ENCODE assay signal across 21 cellular contexts in genomic region chr15:90225047-90225446, GRCh38. TPM values are rescaled to one million over a fixed set of nuclear protein-coding genes. Genes with fewer than 3 reads are reported as not detected.
"Had no signal": no experiment of that assay in that cellular context is flagged by ENCODE, and none has a peak within 500 bp of the region (broad histone marks: within the 10 kb centered on the region; RNA-seq: fewer than 3 reads in every experiment).

No MANE protein-coding gene starts in this region.

- H3K27ac ChIP-seq: ascending aorta, cardiac muscle cell, SK-N-MC had no signal

- ATAC-seq: activated CD8-positive, alpha-beta T cell treated with anti-CD3 and anti-CD28 coated beads for 36 hours; PC-3 had no signal

- H3K9me3 Mint-ChIP-seq: activated CD4-positive, alpha-beta T cell treated with anti-CD3 and anti-CD28 coated beads, Interleukin-2, amount 10 ng/mL, durations not matched to agents 24 days and 14 days; activated CD8-positive, alpha-beta T cell treated with anti-CD3 and anti-CD28 coated beads for 36 hours; activated naive CD4-positive, alpha-beta T cell treated with anti-CD3 and anti-CD28 coated beads, Interleukin-2, amount 50 U/mL, for 24 hours; activated naive CD8-positive, alpha-beta T cell treated with anti-CD3 and anti-CD28 coated beads, Interleukin-2, amount 10 ng/mL, durations not matched to agents 7 days and 5 days; activated T-cell treated with anti-CD3 and anti-CD28 coated beads, Interleukin-2, amount 50 U/mL, for 24 hours; activated T-helper 2 cell treated with anti-CD3 and anti-CD28 coated beads, Interferon-gamma antibody, Interleukin-2, Interleukin-4, amounts not matched to agents 10 μg/mL and 5 μg/mL and 100 μg/mL, durations not matched to agents 14 hours and 24 hours and 36 hours; central memory CD8-positive, alpha-beta T cell had no signal

- H3K9me3 ChIP-seq: ascending aorta, MG63 had no signal

- H3K27me3 ChIP-seq: ascending aorta, cardiac muscle cell, MG63 had no signal

- H3K4me3 Mint-ChIP-seq: activated CD4-positive, alpha-beta T cell treated with anti-CD3 and anti-CD28 coated beads, Interleukin-2, amount 10 ng/mL, durations not matched to agents 24 days and 14 days; activated CD8-positive, alpha-beta T cell treated with anti-CD3 and anti-CD28 coated beads for 36 hours; activated naive CD4-positive, alpha-beta T cell treated with anti-CD3 and anti-CD28 coated beads, Interleukin-2, amount 50 U/mL, for 24 hours; activated naive CD8-positive, alpha-beta T cell treated with anti-CD3 and anti-CD28 coated beads, Interleukin-2, amount 10 ng/mL, durations not matched to agents 7 days and 5 days; activated T-cell treated with anti-CD3 and anti-CD28 coated beads, Interleukin-2, amount 50 U/mL, for 24 hours; central memory CD8-positive, alpha-beta T cell had no signal

- H3K27me3 Mint-ChIP-seq: activated CD4-positive, alpha-beta T cell treated with anti-CD3 and anti-CD28 coated beads, Interleukin-2, amount 10 ng/mL, durations not matched to agents 24 days and 14 days; activated CD8-positive, alpha-beta T cell treated with anti-CD3 and anti-CD28 coated beads for 36 hours; activated naive CD4-positive, alpha-beta T cell treated with anti-CD3 and anti-CD28 coated beads, Interleukin-2, amount 50 U/mL, for 24 hours; activated naive CD8-positive, alpha-beta T cell treated with anti-CD3 and anti-CD28 coated beads, Interleukin-2, amount 10 ng/mL, durations not matched to agents 7 days and 5 days; activated T-cell treated with anti-CD3 and anti-CD28 coated beads, Interleukin-2, amount 50 U/mL, for 24 hours; central memory CD8-positive, alpha-beta T cell had no signal

- H3K4me3 ChIP-seq: ascending aorta, cardiac muscle cell, MG63, SK-N-MC had no signal

- H3K27ac Mint-ChIP-seq: activated CD4-positive, alpha-beta T cell treated with anti-CD3 and anti-CD28 coated beads, Interleukin-2, amount 10 ng/mL, durations not matched to agents 24 days and 14 days; activated CD8-positive, alpha-beta T cell treated with anti-CD3 and anti-CD28 coated beads for 36 hours; activated naive CD8-positive, alpha-beta T cell treated with anti-CD3 and anti-CD28 coated beads, Interleukin-2, amount 10 ng/mL, durations not matched to agents 7 days and 5 days; activated T-cell treated with anti-CD3 and anti-CD28 coated beads, Interleukin-2, amount 50 U/mL, for 24 hours; activated T-helper 2 cell treated with anti-CD3 and anti-CD28 coated beads, Interferon-gamma antibody, Interleukin-2, Interleukin-4, amounts not matched to agents 10 μg/mL and 5 μg/mL and 100 μg/mL, durations not matched to agents 14 hours and 24 hours and 36 hours had no signal

- DNase-seq: activated CD4-positive, alpha-beta T cell treated with anti-CD3 and anti-CD28 coated beads, Interleukin-2, amount 10 ng/mL, durations not matched to agents 24 days and 14 days; activated CD4-positive, alpha-beta T cell treated with anti-CD3 and anti-CD28 coated beads, Interleukin-2, amount 50 U/mL, for 4 hours; activated CD8-positive, alpha-beta T cell treated with anti-CD3 and anti-CD28 coated beads for 36 hours; activated gamma-delta T cell; activated naive CD4-positive, alpha-beta T cell treated with Interleukin-2 at 50 U/mL for 16 hours; activated naive CD8-positive, alpha-beta T cell treated with anti-CD3 and anti-CD28 coated beads, Interleukin-2, amount 10 ng/mL, durations not matched to agents 7 days and 5 days; activated T-cell treated with anti-CD3 and anti-CD28 coated beads, Interleukin-2, amount 50 U/mL, for 24 hours; amygdala; MG63; MV-4-11; NCI-H1436 treated with DMSO at 0.1 percent for 48 hours; PC-3; Right ventricle myocardium superior; T1000 had no signal

RNA-seq across cellular contexts. Expression of gene TTLL13, which starts 24.3 kb away (rescaled TPM):
- total RNA-seq: ascending aorta, chondrocyte, PC-3, Right ventricle myocardium superior had no signal
